1 cellular context compared by ENCODE assay signal in genomic region chr3:196604548-196604947, GRCh38.
TF ChIP-seq lines count a peak whose summit lies in the region.

No MANE protein-coding gene starts in this region.

TF ChIP-seq in HepG2, 621 proteins besides CTCF, POLR2A, EP300 and RAD21:
- TF ChIP-seq ZNF556 (CRISPR knock-in tag; IDR thresholded peaks at IDR 0.05; ENCODE audit: borderline replicate concordance) (no peak), NFATC3 (CRISPR knock-in tag; IDR thresholded peaks at IDR 0.05) (no peak), ZNF441 (CRISPR knock-in tag; IDR thresholded peaks at IDR 0.05; ENCODE audit: borderline replicate concordance) (no peak), DPF2 (CRISPR knock-in tag; IDR thresholded peaks at IDR 0.05; ENCODE audit: borderline replicate concordance, low read depth) (no peak), CBX5 (CRISPR knock-in tag; IDR thresholded peaks at IDR 0.05; ENCODE audit: borderline replicate concordance) (no peak), YY1 (IDR thresholded peaks at IDR 0.05; ENCODE audit: insufficient read depth, insufficient replicate concordance, low read depth, low read length) (no peak), EHMT2 (IDR thresholded peaks at IDR 0.05; ENCODE audit: borderline replicate concordance, low read depth, low read length) (no peak), ZKSCAN5 (CRISPR knock-in tag; IDR thresholded peaks at IDR 0.05) (no peak), KDM1A (CRISPR knock-in tag; IDR thresholded peaks at IDR 0.05) (no peak)
- TF ChIP-seq, protein P1, sequence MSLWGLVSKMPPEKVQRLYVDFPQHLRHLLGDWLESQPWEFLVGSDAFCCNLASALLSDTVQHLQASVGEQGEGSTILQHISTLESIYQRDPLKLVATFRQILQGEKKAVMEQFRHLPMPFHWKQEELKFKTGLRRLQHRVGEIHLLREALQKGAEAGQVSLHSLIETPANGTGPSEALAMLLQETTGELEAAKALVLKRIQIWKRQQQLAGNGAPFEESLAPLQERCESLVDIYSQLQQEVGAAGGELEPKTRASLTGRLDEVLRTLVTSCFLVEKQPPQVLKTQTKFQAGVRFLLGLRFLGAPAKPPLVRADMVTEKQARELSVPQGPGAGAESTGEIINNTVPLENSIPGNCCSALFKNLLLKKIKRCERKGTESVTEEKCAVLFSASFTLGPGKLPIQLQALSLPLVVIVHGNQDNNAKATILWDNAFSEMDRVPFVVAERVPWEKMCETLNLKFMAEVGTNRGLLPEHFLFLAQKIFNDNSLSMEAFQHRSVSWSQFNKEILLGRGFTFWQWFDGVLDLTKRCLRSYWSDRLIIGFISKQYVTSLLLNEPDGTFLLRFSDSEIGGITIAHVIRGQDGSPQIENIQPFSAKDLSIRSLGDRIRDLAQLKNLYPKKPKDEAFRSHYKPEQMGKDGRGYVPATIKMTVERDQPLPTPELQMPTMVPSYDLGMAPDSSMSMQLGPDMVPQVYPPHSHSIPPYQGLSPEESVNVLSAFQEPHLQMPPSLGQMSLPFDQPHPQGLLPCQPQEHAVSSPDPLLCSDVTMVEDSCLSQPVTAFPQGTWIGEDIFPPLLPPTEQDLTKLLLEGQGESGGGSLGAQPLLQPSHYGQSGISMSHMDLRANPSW (CRISPR knock-in tag; IDR thresholded peaks at IDR 0.05; ENCODE audit: borderline replicate concordance) = no peak
- TF ChIP-seq, protein P2, sequence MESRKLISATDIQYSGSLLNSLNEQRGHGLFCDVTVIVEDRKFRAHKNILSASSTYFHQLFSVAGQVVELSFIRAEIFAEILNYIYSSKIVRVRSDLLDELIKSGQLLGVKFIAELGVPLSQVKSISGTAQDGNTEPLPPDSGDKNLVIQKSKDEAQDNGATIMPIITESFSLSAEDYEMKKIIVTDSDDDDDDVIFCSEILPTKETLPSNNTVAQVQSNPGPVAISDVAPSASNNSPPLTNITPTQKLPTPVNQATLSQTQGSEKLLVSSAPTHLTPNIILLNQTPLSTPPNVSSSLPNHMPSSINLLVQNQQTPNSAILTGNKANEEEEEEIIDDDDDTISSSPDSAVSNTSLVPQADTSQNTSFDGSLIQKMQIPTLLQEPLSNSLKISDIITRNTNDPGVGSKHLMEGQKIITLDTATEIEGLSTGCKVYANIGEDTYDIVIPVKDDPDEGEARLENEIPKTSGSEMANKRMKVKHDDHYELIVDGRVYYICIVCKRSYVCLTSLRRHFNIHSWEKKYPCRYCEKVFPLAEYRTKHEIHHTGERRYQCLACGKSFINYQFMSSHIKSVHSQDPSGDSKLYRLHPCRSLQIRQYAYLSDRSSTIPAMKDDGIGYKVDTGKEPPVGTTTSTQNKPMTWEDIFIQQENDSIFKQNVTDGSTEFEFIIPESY (CRISPR knock-in tag; IDR thresholded peaks at IDR 0.05) = no peak
- TF ChIP-seq, protein P3, sequence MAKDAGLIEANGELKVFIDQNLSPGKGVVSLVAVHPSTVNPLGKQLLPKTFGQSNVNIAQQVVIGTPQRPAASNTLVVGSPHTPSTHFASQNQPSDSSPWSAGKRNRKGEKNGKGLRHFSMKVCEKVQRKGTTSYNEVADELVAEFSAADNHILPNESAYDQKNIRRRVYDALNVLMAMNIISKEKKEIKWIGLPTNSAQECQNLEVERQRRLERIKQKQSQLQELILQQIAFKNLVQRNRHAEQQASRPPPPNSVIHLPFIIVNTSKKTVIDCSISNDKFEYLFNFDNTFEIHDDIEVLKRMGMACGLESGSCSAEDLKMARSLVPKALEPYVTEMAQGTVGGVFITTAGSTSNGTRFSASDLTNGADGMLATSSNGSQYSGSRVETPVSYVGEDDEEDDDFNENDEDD (CRISPR knock-in tag; IDR thresholded peaks at IDR 0.05; ENCODE audit: borderline replicate concordance) = no peak
- TF ChIP-seq, protein P4, sequence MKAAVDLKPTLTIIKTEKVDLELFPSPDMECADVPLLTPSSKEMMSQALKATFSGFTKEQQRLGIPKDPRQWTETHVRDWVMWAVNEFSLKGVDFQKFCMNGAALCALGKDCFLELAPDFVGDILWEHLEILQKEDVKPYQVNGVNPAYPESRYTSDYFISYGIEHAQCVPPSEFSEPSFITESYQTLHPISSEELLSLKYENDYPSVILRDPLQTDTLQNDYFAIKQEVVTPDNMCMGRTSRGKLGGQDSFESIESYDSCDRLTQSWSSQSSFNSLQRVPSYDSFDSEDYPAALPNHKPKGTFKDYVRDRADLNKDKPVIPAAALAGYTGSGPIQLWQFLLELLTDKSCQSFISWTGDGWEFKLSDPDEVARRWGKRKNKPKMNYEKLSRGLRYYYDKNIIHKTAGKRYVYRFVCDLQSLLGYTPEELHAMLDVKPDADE (CRISPR knock-in tag; IDR thresholded peaks at IDR 0.05) = no peak
